25 cellular contexts compared by ENCODE assay signal in genomic region chr4:11098461-11098860, GRCh38.
A peak's percentile ranks its signal among the peaks of the same experiment; 100 is the strongest.
DNase-seq lines count a peak whose midpoint lies in the region; ATAC-seq, FAIRE-seq and TF ChIP-seq lines count a peak whose summit lies in the region.
"Had no signal": no experiment of that assay in that cellular context is flagged by ENCODE, and none has a peak within 500 bp of the region (broad histone marks: within the 10 kb centered on the region; RNA-seq: fewer than 3 reads in every experiment).

No MANE protein-coding gene starts in this region.

- ATAC-seq in GM18505 (IDR thresholded peaks at IDR 0.05; ENCODE audit: unreplicated experiment) (peak; percentile 42), GM21515 (IDR thresholded peaks at IDR 0.05; ENCODE audit: unreplicated experiment) (peak; percentile 41), HG03354 (IDR thresholded peaks at IDR 0.05; ENCODE audit: poor library complexity, severe bottlenecking, unreplicated experiment) (peak; percentile 59), mucosa of descending colon (peak; percentile 46)
- ATAC-seq: lower lobe of right lung had no signal

- no peak for TF ChIP-seq POLR2A in GM18505 (IDR thresholded peaks at IDR 0.05; ENCODE audit: borderline replicate concordance, extremely low read depth, insufficient read depth, insufficient read length)
- no peak for TF ChIP-seq POLR2A in thyroid gland (IDR thresholded peaks at IDR 0.05)

- no peak overlapping the region for H3K27ac ChIP-seq in thyroid gland
- H3K27ac ChIP-seq: cardiac muscle cell, KMS-11, lower lobe of right lung, right atrium auricular region, tibial artery had no signal

- no peaks in the 10 kb centered on the region for H3K27me3 ChIP-seq in thyroid gland
- H3K27me3 ChIP-seq: cardiac muscle cell, right atrium auricular region, tibial artery had no signal

- intact Hi-C loops in mucosa of descending colon (cut with DNase I, micrococcal nuclease) = no loop called here
- intact Hi-C loops in thyroid gland (cut with DNase I) = no loop called here

- H3K4me3 ChIP-seq in mucosa of descending colon (no peak overlapping the region), thyroid gland (replicated peaks in 1 of 3) (no peak overlapping the region)
- H3K4me3 ChIP-seq: cardiac muscle cell, HAP-1, lower lobe of right lung, right atrium auricular region, tibial artery had no signal

- WGBS in thyroid gland, 2 donors = 31 to 41% methylated on average over 3 of the region's 3 CpGs

- H3K36me3 ChIP-seq in mucosa of descending colon (ENCODE audit: low read depth) (no peaks in the 10 kb centered on the region), thyroid gland (no peaks in the 10 kb centered on the region)
- H3K36me3 ChIP-seq: cardiac muscle cell, HAP-1, lower lobe of right lung, right atrium auricular region, tibial artery had no signal

- TF ChIP-seq CTCF in mucosa of descending colon (IDR thresholded peaks at IDR 0.05) = no peak
- TF ChIP-seq CTCF in thyroid gland (IDR thresholded peaks at IDR 0.05) = no peak

- no peak for DNase-seq in mucosa of descending colon
- DNase-seq in activated naive CD4-positive, alpha-beta T cell treated with Interleukin-2 at 50 U/mL for 16 hours = no peak
- no peak for DNase-seq in thyroid gland
- DNase-seq in urothelium cell line (ENCODE audit: low spot score) = no peak
- DNase-seq: activated CD4-positive, alpha-beta T cell treated with anti-CD3 and anti-CD28 coated beads for 4 hours; activated CD8-positive, alpha-beta memory T cell treated with anti-CD3 and anti-CD28 coated beads, Interleukin-2, amount 50 U/mL, for 4 hours; activated effector memory CD4-positive, alpha-beta T cell treated with Interleukin-2 at 50 U/mL for 16 hours; amniotic stem cell; Caco-2; foreskin fibroblast; hippocampal formation; islet precursor cell; lower lobe of right lung; NCI-H1092; NCI-H2029 treated with DMSO at 0.1 percent for 48 hours; NCI-H510A; tibial artery had no signal

- H3K9me3 ChIP-seq in mucosa of descending colon (no peaks in the 10 kb centered on the region), thyroid gland (no peaks in the 10 kb centered on the region)
- H3K9me3 ChIP-seq: Caco-2, HAP-1, lower lobe of right lung, right atrium auricular region, tibial artery had no signal

- no peaks in the 10 kb centered on the region for H3K4me1 ChIP-seq in mucosa of descending colon (ENCODE audit: low read depth)
- no peaks in the 10 kb centered on the region for H3K4me1 ChIP-seq in thyroid gland
- H3K4me1 ChIP-seq: HAP-1, lower lobe of right lung, right atrium auricular region, tibial artery had no signal

- no peak for FAIRE-seq in urothelium cell line (lab: Jason Lieb, UNC)
- FAIRE-seq: TTC549 had no signal
